In the genomic region with DNA sequence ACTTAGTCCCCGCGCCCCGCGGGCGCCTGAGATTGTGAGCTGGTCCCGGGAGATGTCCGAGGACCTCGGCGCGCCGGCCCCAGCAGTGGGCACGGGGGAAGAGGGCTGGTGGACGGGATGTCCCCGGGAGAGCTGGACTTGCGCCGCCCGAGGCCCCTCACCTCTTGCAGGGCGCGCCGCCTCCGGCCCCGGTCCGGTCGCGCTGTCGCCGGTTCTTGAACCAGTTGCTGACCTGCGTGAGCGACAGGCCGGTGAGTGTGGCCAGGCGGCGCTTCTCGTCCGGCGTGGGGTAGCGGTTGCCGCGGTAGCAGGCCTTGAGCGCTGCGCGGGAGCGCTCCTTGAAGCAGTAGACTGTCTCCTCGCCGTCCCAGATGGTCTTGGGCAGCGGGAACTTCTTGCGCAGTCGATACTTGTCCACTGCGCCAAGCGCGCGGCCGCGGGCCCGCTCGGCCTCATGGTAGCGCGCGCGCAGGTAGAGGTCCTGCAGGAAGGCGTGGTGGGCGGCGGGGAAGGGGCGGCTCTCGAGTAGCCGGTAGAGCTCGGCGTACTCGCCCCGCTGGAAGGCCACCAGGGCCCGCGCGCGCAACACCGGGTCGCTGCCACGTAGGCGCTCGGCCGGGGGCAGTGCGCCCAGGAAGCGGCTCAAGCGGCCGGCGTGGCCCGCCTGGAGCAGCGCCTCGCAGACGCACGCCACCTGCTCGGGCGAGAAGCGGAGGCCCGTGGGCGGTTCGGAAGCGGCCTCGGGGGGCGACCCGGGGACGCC, we compare ENCODE assay signal across 8 cellular contexts. TPM values are rescaled to one million over a fixed set of nuclear protein-coding genes. Genes with fewer than 3 reads are reported as not detected.
DNase-seq lines count a peak whose midpoint lies in the region; ATAC-seq and TF ChIP-seq lines count a peak whose summit lies in the region.

No MANE protein-coding gene starts in this region.

- in situ Hi-C loops in HAP-1 (cut with MboI; ENCODE audit: low sequenced_read_pairs): no loop called here

- peak overlapping the region; percentile 63 for H3K4me3 Mint-ChIP-seq in T-helper 2 cell treated with Interferon-gamma antibody and Interleukin-4, amounts not matched to agents 5 μg/mL and 100 μg/mL, for 36 hours

- H3K4me1 ChIP-seq in HAP-1 (peaks cover 15% of the 10 kb centered on the region), vagina (peaks cover 58% of the 10 kb centered on the region)

- H3K36me3 ChIP-seq in HAP-1 (replicated peaks) (no peaks in the 10 kb centered on the region; the same call in 1 of the 2 replicates), vagina (peaks cover 0 to 7% of the 10 kb centered on the region in 2 donors)

- H3K27me3 ChIP-seq in HAP-1 (ENCODE audit: low read depth) (no peaks in the 10 kb centered on the region), vagina (no peaks in the 10 kb centered on the region)

- H3K4me3 ChIP-seq in HAP-1 (peak overlapping the region; percentile 63), epithelial cell of esophagus (ENCODE audit: low read length) (peak overlapping the region; percentile 81), vagina (peak overlapping the region; percentile 58 to 80)

- H3K9me3 ChIP-seq in HAP-1 (no peaks in the 10 kb centered on the region), vagina (no peaks in the 10 kb centered on the region)

- peak in 1 of 2 donors; percentile 10 for TF ChIP-seq POLR2A in vagina (IDR thresholded peaks at IDR 0.05)

- intact Hi-C loops in vagina (cut with DNase I): no loop called here

- no peak for TF ChIP-seq CTCF in epithelial cell of esophagus (IDR thresholded peaks at IDR 0.05; ENCODE audit: insufficient read depth, low read depth, low read length, missing control alignments)
- no peak for TF ChIP-seq CTCF in vagina (IDR thresholded peaks at IDR 0.05)

- no peak for ATAC-seq in HG03378 (IDR thresholded peaks at IDR 0.05; ENCODE audit: unreplicated experiment)

- DNase-seq in CMK (ENCODE audit: low read depth) (peak; percentile 11), HAP-1 (ENCODE audit: low spot score in 2 of 2) (peak; percentile 44 to 74), epithelial cell of esophagus (ENCODE audit: low read depth) (peak; percentile 72), mucosa of gallbladder (ENCODE audit: low spot score) (peak; percentile 63), vagina (ENCODE audit: extremely low spot score in 2 of 2) (peak in 1 of 2 donors; percentile 92), NCI-H1048 (lab: John Stamatoyannopoulos, UW) (no peak)
- peak; percentile 42 for DNase-seq in T-helper 2 cell treated with Interferon-gamma antibody and Interleukin-4, amounts not matched to agents 5 μg/mL and 100 μg/mL, for 36 hours (ENCODE audit: low spot score)

- H3K36me3 Mint-ChIP-seq in T-helper 2 cell treated with Interferon-gamma antibody and Interleukin-4, amounts not matched to agents 5 μg/mL and 100 μg/mL, for 36 hours (ENCODE audit: low read depth): no peaks in the 10 kb centered on the region

- peaks cover 20% of the 10 kb centered on the region for H3K27me3 Mint-ChIP-seq in T-helper 2 cell treated with Interferon-gamma antibody and Interleukin-4, amounts not matched to agents 5 μg/mL and 100 μg/mL, for 36 hours (ENCODE audit: low read depth)

- no peaks in the 10 kb centered on the region for H3K9me3 Mint-ChIP-seq in T-helper 2 cell treated with Interferon-gamma antibody and Interleukin-4, amounts not matched to agents 5 μg/mL and 100 μg/mL, for 36 hours

- peak overlapping the region; percentile 98 for H3K27ac ChIP-seq in vagina

- no peak overlapping the region for H3K27ac Mint-ChIP-seq in T-helper 2 cell treated with Interferon-gamma antibody and Interleukin-4, amounts not matched to agents 5 μg/mL and 100 μg/mL, for 36 hours

- peaks cover 8% of the 10 kb centered on the region for H3K4me1 Mint-ChIP-seq in T-helper 2 cell treated with Interferon-gamma antibody and Interleukin-4, amounts not matched to agents 5 μg/mL and 100 μg/mL, for 36 hours (ENCODE audit: low read depth)

RNA-seq across cellular contexts. Expression of a gene that starts 1.0 kb away (rescaled TPM):
- total RNA-seq in mucosa of gallbladder (29.6 TPM), vagina (20.6 TPM)

RNA-seq across cellular contexts. Expression of a gene that starts 14.2 kb away (rescaled TPM):
- total RNA-seq in mucosa of gallbladder (163 TPM), vagina (29.0 TPM)

RNA-seq across cellular contexts. Expression of a gene that starts 24.6 kb away (rescaled TPM):
- total RNA-seq in mucosa of gallbladder (66.0 TPM), vagina (31.2 TPM)

RNA-seq across cellular contexts. Expression of a gene that starts 34.8 kb away (rescaled TPM):
- not detected for total RNA-seq in mucosa of gallbladder
- total RNA-seq in vagina: not detected

RNA-seq across cellular contexts. Expression of a gene that starts 37.4 kb away (rescaled TPM):
- 22.0 TPM for total RNA-seq in mucosa of gallbladder
- total RNA-seq in vagina: 23.8 TPM
